Comparison of ENCODE assay signal across 1 cellular context in the genomic region with DNA sequence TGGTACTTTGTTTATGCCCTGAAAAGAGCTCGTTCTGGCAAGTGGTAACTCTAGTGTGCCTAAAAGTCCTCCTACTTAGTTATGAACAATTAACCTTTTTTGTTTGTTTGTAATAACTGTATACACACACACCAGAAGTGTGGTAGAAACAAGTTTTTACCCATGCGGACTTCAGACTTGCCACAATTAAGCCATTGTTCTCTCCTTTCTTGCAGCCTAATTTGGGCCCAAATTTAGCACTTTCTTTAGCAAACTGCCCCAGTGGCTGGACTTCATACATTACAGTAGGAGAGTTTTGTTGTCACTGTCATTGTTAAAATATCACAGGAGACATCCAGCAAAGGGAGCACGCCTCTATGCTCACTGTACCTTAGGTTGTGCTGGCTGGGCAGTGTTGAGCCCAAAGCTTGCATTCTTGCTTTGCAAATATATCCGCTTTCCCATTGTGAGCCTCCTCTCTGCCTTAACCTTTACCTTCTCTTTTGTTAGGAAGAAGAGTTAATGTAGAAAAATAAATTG.
TF ChIP-seq lines count a peak whose summit lies in the region.

No MANE protein-coding gene starts in this region.

TF ChIP-seq in HepG2, 621 proteins besides CTCF, POLR2A, EP300 and RAD21 (continued from another document and continues in another):
- TF ChIP-seq JDP2 (CRISPR knock-in tag; IDR thresholded peaks at IDR 0.05; ENCODE audit: borderline replicate concordance) (no peak), IRF2 (CRISPR knock-in tag; IDR thresholded peaks at IDR 0.05) (0 out of 2 replicates have a peak, but pooled peaks have one; percentile 3), TRIM24 (CRISPR knock-in tag; IDR thresholded peaks at IDR 0.05) (no peak), NCOR1 (IDR thresholded peaks at IDR 0.05; ENCODE audit: borderline replicate concordance, low read length) (no peak), ZNF605 (CRISPR knock-in tag; IDR thresholded peaks at IDR 0.05) (peak; percentile 51; the same call in 1 of the 2 replicates), KLF9 (CRISPR knock-in tag; IDR thresholded peaks at IDR 0.05; ENCODE audit: low read depth) (no peak), SRF (IDR thresholded peaks at IDR 0.05; ENCODE audit: low read depth, low read length) (peak; percentile 33; the same call in 1 of the 2 replicates), ZNF800 (CRISPR knock-in tag; IDR thresholded peaks at IDR 0.05) (no peak), ADNP (CRISPR knock-in tag; IDR thresholded peaks at IDR 0.05) (no peak), AHDC1 (CRISPR knock-in tag; IDR thresholded peaks at IDR 0.05; ENCODE audit: borderline replicate concordance) (no peak), GABPA (IDR thresholded peaks at IDR 0.05; ENCODE audit: low read depth, low read length) (no peak), GABPA (CRISPR knock-in tag; IDR thresholded peaks at IDR 0.05; ENCODE audit: low read depth) (no peak), ZNF512B (CRISPR knock-in tag; IDR thresholded peaks at IDR 0.05; ENCODE audit: borderline replicate concordance) (no peak), FIP1L1 (IDR thresholded peaks at IDR 0.05; ENCODE audit: borderline replicate concordance, insufficient read depth, low read depth, low read length) (no peak), ZNF367 (CRISPR knock-in tag; IDR thresholded peaks at IDR 0.05; ENCODE audit: borderline replicate concordance) (no peak), FOXC1 (CRISPR knock-in tag; IDR thresholded peaks at IDR 0.05; ENCODE audit: borderline replicate concordance) (no peak), MAX (IDR thresholded peaks at IDR 0.05) (no peak), RBAK (CRISPR knock-in tag; IDR thresholded peaks at IDR 0.05) (no peak), FOXJ3 (CRISPR knock-in tag; IDR thresholded peaks at IDR 0.05; ENCODE audit: borderline replicate concordance) (no peak), ZNF207 (IDR thresholded peaks at IDR 0.05; ENCODE audit: borderline replicate concordance) (no peak), GZF1 (CRISPR knock-in tag; IDR thresholded peaks at IDR 0.05) (no peak), FOXP4 (CRISPR knock-in tag; IDR thresholded peaks at IDR 0.05) (0 out of 2 replicates have a peak, but pooled peaks have one; percentile 25), ZNF331 (CRISPR knock-in tag; IDR thresholded peaks at IDR 0.05) (no peak), ZNF597 (CRISPR knock-in tag; IDR thresholded peaks at IDR 0.05) (no peak)
- TF ChIP-seq, protein P1, sequence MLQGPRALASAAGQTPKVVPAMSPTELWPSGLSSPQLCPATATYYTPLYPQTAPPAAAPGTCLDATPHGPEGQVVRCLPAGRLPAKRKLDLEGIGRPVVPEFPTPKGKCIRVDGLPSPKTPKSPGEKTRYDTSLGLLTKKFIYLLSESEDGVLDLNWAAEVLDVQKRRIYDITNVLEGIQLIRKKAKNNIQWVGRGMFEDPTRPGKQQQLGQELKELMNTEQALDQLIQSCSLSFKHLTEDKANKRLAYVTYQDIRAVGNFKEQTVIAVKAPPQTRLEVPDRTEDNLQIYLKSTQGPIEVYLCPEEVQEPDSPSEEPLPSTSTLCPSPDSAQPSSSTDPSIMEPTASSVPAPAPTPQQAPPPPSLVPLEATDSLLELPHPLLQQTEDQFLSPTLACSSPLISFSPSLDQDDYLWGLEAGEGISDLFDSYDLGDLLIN (CRISPR knock-in tag; IDR thresholded peaks at IDR 0.05; ENCODE audit: borderline replicate concordance), result no peak
- TF ChIP-seq, protein P2, sequence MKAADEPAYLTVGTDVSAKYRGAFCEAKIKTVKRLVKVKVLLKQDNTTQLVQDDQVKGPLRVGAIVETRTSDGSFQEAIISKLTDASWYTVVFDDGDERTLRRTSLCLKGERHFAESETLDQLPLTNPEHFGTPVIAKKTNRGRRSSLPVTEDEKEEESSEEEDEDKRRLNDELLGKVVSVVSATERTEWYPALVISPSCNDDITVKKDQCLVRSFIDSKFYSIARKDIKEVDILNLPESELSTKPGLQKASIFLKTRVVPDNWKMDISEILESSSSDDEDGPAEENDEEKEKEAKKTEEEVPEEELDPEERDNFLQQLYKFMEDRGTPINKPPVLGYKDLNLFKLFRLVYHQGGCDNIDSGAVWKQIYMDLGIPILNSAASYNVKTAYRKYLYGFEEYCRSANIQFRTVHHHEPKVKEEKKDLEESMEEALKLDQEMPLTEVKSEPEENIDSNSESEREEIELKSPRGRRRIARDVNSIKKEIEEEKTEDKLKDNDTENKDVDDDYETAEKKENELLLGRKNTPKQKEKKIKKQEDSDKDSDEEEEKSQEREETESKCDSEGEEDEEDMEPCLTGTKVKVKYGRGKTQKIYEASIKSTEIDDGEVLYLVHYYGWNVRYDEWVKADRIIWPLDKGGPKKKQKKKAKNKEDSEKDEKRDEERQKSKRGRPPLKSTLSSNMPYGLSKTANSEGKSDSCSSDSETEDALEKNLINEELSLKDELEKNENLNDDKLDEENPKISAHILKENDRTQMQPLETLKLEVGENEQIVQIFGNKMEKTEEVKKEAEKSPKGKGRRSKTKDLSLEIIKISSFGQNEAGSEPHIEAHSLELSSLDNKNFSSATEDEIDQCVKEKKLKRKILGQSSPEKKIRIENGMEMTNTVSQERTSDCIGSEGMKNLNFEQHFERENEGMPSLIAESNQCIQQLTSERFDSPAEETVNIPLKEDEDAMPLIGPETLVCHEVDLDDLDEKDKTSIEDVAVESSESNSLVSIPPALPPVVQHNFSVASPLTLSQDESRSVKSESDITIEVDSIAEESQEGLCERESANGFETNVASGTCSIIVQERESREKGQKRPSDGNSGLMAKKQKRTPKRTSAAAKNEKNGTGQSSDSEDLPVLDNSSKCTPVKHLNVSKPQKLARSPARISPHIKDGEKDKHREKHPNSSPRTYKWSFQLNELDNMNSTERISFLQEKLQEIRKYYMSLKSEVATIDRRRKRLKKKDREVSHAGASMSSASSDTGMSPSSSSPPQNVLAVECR (CRISPR knock-in tag; IDR thresholded peaks at IDR 0.05; ENCODE audit: borderline replicate concordance), result no peak
- TF ChIP-seq, protein P3, sequence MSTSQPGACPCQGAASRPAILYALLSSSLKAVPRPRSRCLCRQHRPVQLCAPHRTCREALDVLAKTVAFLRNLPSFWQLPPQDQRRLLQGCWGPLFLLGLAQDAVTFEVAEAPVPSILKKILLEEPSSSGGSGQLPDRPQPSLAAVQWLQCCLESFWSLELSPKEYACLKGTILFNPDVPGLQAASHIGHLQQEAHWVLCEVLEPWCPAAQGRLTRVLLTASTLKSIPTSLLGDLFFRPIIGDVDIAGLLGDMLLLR (CRISPR knock-in tag; IDR thresholded peaks at IDR 0.05), result no peak
